34 cellular contexts compared by ENCODE assay signal in genomic region chr7:51071427-51071826, GRCh38.
"Had no signal": no experiment of that assay in that cellular context is flagged by ENCODE, and none has a peak within 500 bp of the region (broad histone marks: within the 10 kb centered on the region; RNA-seq: fewer than 3 reads in every experiment).

No MANE protein-coding gene starts in this region.

- H3K4me3 Mint-ChIP-seq: activated B cell treated with CpG ODN at 0.5 μM for 24 hours; activated CD8-positive, alpha-beta memory T cell treated with anti-CD3 and anti-CD28 coated beads, Interleukin-2, amount 10 ng/mL, durations not matched to agents 7 days and 5 days; activated CD8-positive, alpha-beta T cell treated with anti-CD3 and anti-CD28 coated beads, Interleukin-2, amount 10 ng/mL, durations not matched to agents 7 days and 5 days; activated naive CD8-positive, alpha-beta T cell; central memory CD8-positive, alpha-beta T cell; dendritic cell treated with granulocyte-macrophage colony-stimulating factor and Interleukin-4, amounts not matched to agents 40 ng/mL and 50 ng/mL, for 4 days; effector memory CD8-positive, alpha-beta T cell; T-helper 17 cell; T-helper 2 cell treated with Interferon-gamma antibody and Interleukin-4, amounts not matched to agents 5 μg/mL and 100 μg/mL, for 36 hours had no signal

- FAIRE-seq: astrocyte, bronchial epithelial cell had no signal

- H3K9me3 ChIP-seq: esophagus muscularis mucosa, gastrocnemius medialis, heart right ventricle had no signal

- H3K27me3 Mint-ChIP-seq: activated naive CD8-positive, alpha-beta T cell; central memory CD8-positive, alpha-beta T cell; dendritic cell treated with granulocyte-macrophage colony-stimulating factor and Interleukin-4, amounts not matched to agents 40 ng/mL and 50 ng/mL, for 4 days had no signal

- H3K36me3 ChIP-seq: brain microvascular endothelial cell, esophagus muscularis mucosa, gastrocnemius medialis, heart right ventricle had no signal

- H3K9me3 Mint-ChIP-seq: activated B cell treated with CpG ODN at 0.5 μM for 24 hours; central memory CD8-positive, alpha-beta T cell; dendritic cell treated with granulocyte-macrophage colony-stimulating factor and Interleukin-4, amounts not matched to agents 40 ng/mL and 50 ng/mL, for 4 days; effector memory CD8-positive, alpha-beta T cell; T-helper 2 cell treated with Interferon-gamma antibody and Interleukin-4, amounts not matched to agents 5 μg/mL and 100 μg/mL, for 36 hours had no signal

- H3K4me1 ChIP-seq: foreskin keratinocyte had no signal

- H3K4me3 ChIP-seq: coronary artery, esophagus muscularis mucosa, gastrocnemius medialis, heart right ventricle had no signal

- H3K27ac ChIP-seq: brain microvascular endothelial cell, coronary artery, foreskin keratinocyte, gastrocnemius medialis, WERI-Rb-1 had no signal

- DNase-seq: activated B cell treated with CpG ODN at 0.5 μM for 24 hours; activated CD4-positive, alpha-beta T cell treated with anti-CD3 and anti-CD28 coated beads for 48 hours; activated CD4-positive, alpha-beta T cell treated with anti-CD3 and anti-CD28 coated beads, Interleukin-2, amount 50 U/mL, for 1 hour; activated CD4-positive, alpha-beta T cell treated with anti-CD3 and anti-CD28 coated beads, Interleukin-2, amount 50 U/mL, for 48 hours; activated CD8-positive, alpha-beta memory T cell treated with anti-CD3 and anti-CD28 coated beads, Interleukin-2, amount 10 ng/mL, durations not matched to agents 7 days and 5 days; activated CD8-positive, alpha-beta memory T cell treated with anti-CD3 and anti-CD28 coated beads, Interleukin-2, amount 50 U/mL, for 4 hours; activated CD8-positive, alpha-beta T cell treated with anti-CD3 and anti-CD28 coated beads, Interleukin-2, amount 10 ng/mL, durations not matched to agents 7 days and 5 days; activated gamma-delta T cell; activated naive CD4-positive, alpha-beta T cell treated with anti-CD3 and anti-CD28 coated beads, Interleukin-2, amount 50 U/mL, for 16 hours; activated naive CD4-positive, alpha-beta T cell treated with Interleukin-2 at 50 U/mL for 16 hours; activated T-cell treated with anti-CD3 and anti-CD28 coated beads, Interleukin-2, amount 50 U/mL, for 1 hour; activated T-cell treated with anti-CD3 and anti-CD28 coated beads, Interleukin-2, amount 50 U/mL, for 48 hours; amniotic stem cell; anterior cingulate cortex; brain microvascular endothelial cell; effector CD4-positive, alpha-beta T cell; effector memory CD8-positive, alpha-beta T cell; erythroblast; foreskin keratinocyte; gastrocnemius medialis; heart right ventricle; T-helper 1 cell; T-helper 17 cell; T1000; WERI-Rb-1 had no signal

- H3K27ac Mint-ChIP-seq: activated B cell treated with CpG ODN at 0.5 μM for 24 hours; activated CD8-positive, alpha-beta memory T cell treated with anti-CD3 and anti-CD28 coated beads, Interleukin-2, amount 10 ng/mL, durations not matched to agents 7 days and 5 days; activated CD8-positive, alpha-beta T cell treated with anti-CD3 and anti-CD28 coated beads, Interleukin-2, amount 10 ng/mL, durations not matched to agents 7 days and 5 days; activated naive CD8-positive, alpha-beta T cell; dendritic cell treated with granulocyte-macrophage colony-stimulating factor and Interleukin-4, amounts not matched to agents 40 ng/mL and 50 ng/mL, for 4 days; effector memory CD8-positive, alpha-beta T cell; T-helper 17 cell; T-helper 2 cell treated with Interferon-gamma antibody and Interleukin-4, amounts not matched to agents 5 μg/mL and 100 μg/mL, for 36 hours had no signal

- H3K4me1 Mint-ChIP-seq: activated B cell treated with CpG ODN at 0.5 μM for 24 hours; activated CD8-positive, alpha-beta memory T cell treated with anti-CD3 and anti-CD28 coated beads, Interleukin-2, amount 10 ng/mL, durations not matched to agents 7 days and 5 days; central memory CD8-positive, alpha-beta T cell had no signal

- ATAC-seq: activated CD4-positive, CD25-positive, alpha-beta regulatory T cell treated with anti-CD3 and anti-CD28 coated beads, Interleukin-2, amount 50 U/mL, for 24 hours; activated CD8-positive, alpha-beta memory T cell treated with anti-CD3 and anti-CD28 coated beads, Interleukin-2, amount 10 ng/mL, durations not matched to agents 7 days and 5 days; activated CD8-positive, alpha-beta T cell treated with anti-CD3 and anti-CD28 coated beads, Interleukin-2, amount 10 ng/mL, durations not matched to agents 7 days and 5 days; effector memory CD8-positive, alpha-beta T cell; foreskin keratinocyte; gastrocnemius medialis; heart right ventricle; T-helper 17 cell had no signal

- H3K36me3 Mint-ChIP-seq: activated CD8-positive, alpha-beta memory T cell treated with anti-CD3 and anti-CD28 coated beads, Interleukin-2, amount 10 ng/mL, durations not matched to agents 7 days and 5 days; activated naive CD8-positive, alpha-beta T cell had no signal

- H3K27me3 ChIP-seq: brain microvascular endothelial cell, esophagus muscularis mucosa, gastrocnemius medialis, heart right ventricle had no signal
